8 cellular contexts compared by ENCODE assay signal in genomic region chr3:39000008-39000450, GRCh38. TPM values are rescaled to one million over a fixed set of nuclear protein-coding genes. Genes with fewer than 3 reads are reported as not detected.
DNase-seq lines count a peak whose midpoint lies in the region; ATAC-seq, FAIRE-seq and TF ChIP-seq lines count a peak whose summit lies in the region.

No MANE protein-coding gene starts in this region.

- intact Hi-C loops in esophagus squamous epithelium (cut with DNase I) (no loop called here), pancreas (cut with DNase I) (no loop called here)

- H3K4me1 ChIP-seq in esophagus squamous epithelium (no peaks in the 10 kb centered on the region), pancreas (peaks cover 0 to under 1% (median 0%) of the 10 kb centered on the region in 3 donors)

- H3K9me3 ChIP-seq in esophagus squamous epithelium (no peaks in the 10 kb centered on the region), pancreas (no peaks in the 10 kb centered on the region)

- H3K36me3 ChIP-seq in H7 (replicated peaks; ENCODE audit: control insufficient read depth, insufficient read depth, low read length) (no peaks in the 10 kb centered on the region), esophagus squamous epithelium (no peaks in the 10 kb centered on the region), pancreas (no peaks in the 10 kb centered on the region)

- no peak for FAIRE-seq in pancreas (lab: Jason Lieb, UNC)

- ATAC-seq in pancreas, result peak; percentile 43 to 90 (median 83)
- no peak for ATAC-seq in GM19397 (IDR thresholded peaks at IDR 0.05; ENCODE audit: unreplicated experiment)

- DNase-seq in NCI-H1436 treated with DMSO at 0.1 percent for 48 hours (lab: John Stamatoyannopoulos, UW) (peak; percentile 17), NCI-H1436 (lab: John Stamatoyannopoulos, UW) (no peak), H7 (peak; percentile 75), NCI-H1092 (lab: John Stamatoyannopoulos, UW) (peak; percentile 26), SK-N-DZ (ENCODE audit: low spot score) (peak; percentile 64), esophagus squamous epithelium (lab: John Stamatoyannopoulos, UW) (no peak), pancreas (peak in 1 of 6 donors; percentile 8)

- no peaks in the 10 kb centered on the region for H3K27me3 ChIP-seq in H7 (ENCODE audit: control insufficient read depth, insufficient read depth, low read length)
- no peaks in the 10 kb centered on the region for H3K27me3 ChIP-seq in esophagus squamous epithelium
- H3K27me3 ChIP-seq in pancreas, result no peaks in the 10 kb centered on the region

- TF ChIP-seq CTCF in esophagus squamous epithelium (IDR thresholded peaks at IDR 0.05) (peak; percentile 19 to 54 (median 44)), pancreas (IDR thresholded peaks at IDR 0.05) (peak in 3 of 4 donors; percentile 55 to 70 (median 66))

- TF ChIP-seq POLR2A in esophagus squamous epithelium (IDR thresholded peaks at IDR 0.05), result no peak

- no peak overlapping the region for H3K4me3 ChIP-seq in H7 (ENCODE audit: insufficient read depth, low read depth, low read length)
- no peak overlapping the region for H3K4me3 ChIP-seq in esophagus squamous epithelium
- H3K4me3 ChIP-seq in pancreas, result no peak overlapping the region

- 24 to 27% methylated on average over 1 of the region's 1 CpG for WGBS in esophagus squamous epithelium, 2 donors
- WGBS in pancreas, 2 donors, result 15 to 30% methylated on average over 1 of the region's 1 CpG

- no peak overlapping the region for H3K27ac ChIP-seq in esophagus squamous epithelium
- no peak overlapping the region for H3K27ac ChIP-seq in pancreas

RNA-seq across cellular contexts. Expression of gene SCN11A, which starts 51.7 kb away (rescaled TPM):
- 0.10 and 0.11 TPM in 2 replicates for total RNA-seq in H7 (2014; rRNA removed; shearing (Covaris generic))
- polyA plus RNA-seq in SK-N-DZ (2014; cell fraction: cytosol; rRNA removed), result 0.16 and 0.39 TPM in 2 replicates
- polyA plus RNA-seq in SK-N-DZ (2014; cell fraction: nucleus; rRNA removed), result 0.47 and 0.64 TPM in 2 replicates
- total RNA-seq in esophagus squamous epithelium, result under 1 TPM in 2 of 4 donors, not detected in 2; under 0.01 to 0.04 TPM
- under 1 TPM in 5 of 6 donors, not detected in 1; 0.03 to 0.16 (median 0.03) TPM for total RNA-seq in pancreas
- under 1 TPM; 0.04 to 0.09 TPM for polyA plus RNA-seq in pancreas

RNA-seq across cellular contexts. Expression of gene WDR48, which starts 51.8 kb away (rescaled TPM):
- total RNA-seq in H7 (2014; rRNA removed; shearing (Covaris generic)), result 31.7 and 43.6 TPM in 2 replicates
- polyA plus RNA-seq in SK-N-DZ (2014; cell fraction: cytosol; rRNA removed), result 28.9 and 31.6 TPM in 2 replicates
- polyA plus RNA-seq in SK-N-DZ (2014; cell fraction: nucleus; rRNA removed), result 24.4 and 40.6 TPM in 2 replicates
- 10 to 100 TPM in 3 of 4 donors, 1 to 10 TPM in 1; 9.7 to 25.9 (median 19.4) TPM for total RNA-seq in esophagus squamous epithelium
- 10 to 100 TPM; 13.4 to 25.8 (median 16.6) TPM for total RNA-seq in pancreas
- 10 to 100 TPM in 1 of 2 donors, 1 to 10 TPM in 1; 6.3 to 14.7 TPM for polyA plus RNA-seq in pancreas

Comparison
In these comparisons a context has a peak if more than half of its experiments do, and no peak if none do; other contexts are left out.
1. DNase-seq: peak in NCI-H1436 treated with DMSO at 0.1 percent for 48 hours (single experiment), H7 (single experiment), NCI-H1092 (single experiment) and SK-N-DZ (single experiment); none in NCI-H1436 (single experiment) and esophagus squamous epithelium (single experiment).